8 cellular contexts compared by ENCODE assay signal in the genomic region with DNA sequence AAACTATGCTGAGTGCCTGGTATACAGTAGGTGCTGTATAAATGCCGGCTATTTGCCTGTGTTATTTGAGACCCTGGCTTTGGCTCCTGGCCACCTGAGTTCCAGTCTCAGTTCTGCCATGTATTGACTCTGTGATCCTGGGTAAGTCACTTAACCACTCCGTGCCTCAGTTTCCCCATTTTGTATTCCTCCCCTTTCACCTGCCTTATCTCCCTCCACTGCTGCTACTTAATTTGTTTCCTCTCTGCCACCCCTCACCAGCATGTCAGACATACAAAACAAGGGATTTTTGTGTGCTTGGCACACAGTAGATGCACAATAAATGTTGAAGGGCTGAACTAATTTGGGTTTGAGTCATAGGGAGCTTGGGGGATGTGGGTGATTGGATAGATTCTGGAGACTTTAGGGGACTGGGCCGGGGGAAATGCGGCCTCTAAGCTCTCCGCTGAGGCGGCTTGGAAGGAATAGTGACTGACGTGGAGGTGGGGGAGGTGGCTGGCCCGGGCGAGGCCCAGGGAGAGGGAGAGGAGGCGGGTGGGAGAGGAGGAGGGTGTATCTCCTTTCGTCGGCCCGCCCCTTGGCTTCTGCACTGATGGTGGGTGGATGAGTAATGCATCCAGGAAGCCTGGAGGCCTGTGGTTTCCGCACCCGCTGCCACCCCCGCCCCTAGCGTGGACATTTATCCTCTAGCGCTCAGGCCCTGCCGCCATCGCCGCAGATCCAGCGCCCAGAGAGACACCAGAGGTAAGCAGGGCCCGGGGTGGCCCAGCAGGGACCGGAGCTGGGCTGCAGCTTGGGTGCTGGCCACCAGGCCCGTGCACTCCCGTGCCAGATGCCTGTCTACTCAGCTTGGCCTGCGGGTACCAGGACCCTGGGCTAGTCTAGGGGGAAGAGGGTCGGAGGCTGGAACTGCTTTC. TPM values are rescaled to one million over a fixed set of nuclear protein-coding genes. Genes with fewer than 3 reads are reported as not detected.
A peak's percentile ranks its signal among the peaks of the same experiment; 100 is the strongest.
DNase-seq lines count a peak whose midpoint lies in the region; ATAC-seq and TF ChIP-seq lines count a peak whose summit lies in the region.

Gene TIMP1, plus strand, starts transcription at position 706 of the 917 bp plus-strand sequence. CDS start 980 bp downstream, outside the sequence.

- CTCF ChIA-PET in PC-9 (lab: Charles Lee) = no interaction called here

- H3K27ac ChIP-seq in PC-9 (no peak within 1 kb of the TSS), esophagus muscularis mucosa (replicated peaks in 1 of 4) (peak within 1 kb of the TSS; percentile 81 to 88 (median 85))

- BruUV-seq in PC-9 (replicated peaks; lab: Mats Ljungman, UMichigan) = no TSS peak

- H4K20me1 ChIP-seq in PC-9 (ENCODE audit: insufficient read depth) = no peaks in the 10 kb centered on the region

- TF ChIP-seq POLR2A in esophagus muscularis mucosa (IDR thresholded peaks at IDR 0.05; ENCODE audit: low read depth) = no peak

- H3K9me2 ChIP-seq in PC-9 (ENCODE audit: insufficient read depth) = no peaks in the 10 kb centered on the region

- no peaks in the 10 kb centered on the region for H3K79me2 ChIP-seq in PC-9 (ENCODE audit: low read depth)

- H2AFZ ChIP-seq in PC-9 = 0 out of 2 replicates have a peak within 1 kb of the TSS, but pooled peaks have one; percentile 64

- peak within 1 kb of the TSS; percentile 57 for H3K4me2 ChIP-seq in PC-9

- intact Hi-C loops in PC-9 (cut with micrococcal nuclease; ENCODE audit: unreplicated experiment) = no loop called here
- intact Hi-C loops in esophagus muscularis mucosa (cut with DNase I) = no loop called here

- ATAC-seq in GM18909 (IDR thresholded peaks at IDR 0.05; ENCODE audit: poor library complexity, unreplicated experiment) = peak; percentile 85
- peak; percentile 90 for ATAC-seq in HG03139 (IDR thresholded peaks at IDR 0.05; ENCODE audit: unreplicated experiment)

- H3K4me3 ChIP-seq in PC-9 (peak within 1 kb of the TSS; percentile 49; the same call in 1 of the 2 replicates), esophagus muscularis mucosa (peak within 1 kb of the TSS; percentile 55 to 66 (median 56))

- POLR2A ChIA-PET in PC-9 (lab: Charles Lee; ENCODE audit: unreplicated experiment) = interaction anchor here (0.5 to 0.6 kb wide), 2 partner anchors 333 to 669 kb away, joined by 3 to 4 read pairs; no protein-coding TSS in a partner anchor

- TF ChIP-seq CTCF in PC-9 (conservative IDR thresholded peaks at IDR 0.05) (no peak), esophagus muscularis mucosa (IDR thresholded peaks at IDR 0.05) (no peak)

- DNase-seq in A172 (ENCODE audit: low spot score) (peak; percentile 92), PC-9 (peak; percentile 70 to 78), esophagus muscularis mucosa (ENCODE audit: extremely low spot score) (peak; percentile 96), myocyte (ENCODE audit: low read depth) (peak; percentile 93)
- DNase-seq in activated T-cell treated with anti-CD3 and anti-CD28 coated beads, Interleukin-2, amount 50 U/mL, for 48 hours = peak; percentile 86 to 88
- peak; percentile 80 to 81 for DNase-seq in stimulated activated CD8-positive, alpha-beta memory T cell treated with anti-CD3 and anti-CD28 coated beads, Interleukin-7, amount 100 ng/mL, for 4 hours (ENCODE audit: low read depth in 2 of 2)

- H3K36me3 ChIP-seq in PC-9 (ENCODE audit: low read depth) (no peaks in the 10 kb centered on the region), esophagus muscularis mucosa (peaks cover 0 to 16% (median 7%) of the 10 kb centered on the region in 4 donors)

- no peaks in the 10 kb centered on the region for H3K27me3 ChIP-seq in PC-9 (ENCODE audit: insufficient read depth, low read depth)
- no peaks in the 10 kb centered on the region for H3K27me3 ChIP-seq in esophagus muscularis mucosa

- no peak for TF ChIP-seq EP300 in esophagus muscularis mucosa (IDR thresholded peaks at IDR 0.05)

- WGBS in esophagus muscularis mucosa = 41% methylated on average over 20 of the region's 28 CpGs

- no peaks in the 10 kb centered on the region for H3K4me1 ChIP-seq in PC-9 (replicated peaks; ENCODE audit: insufficient read depth)
- H3K4me1 ChIP-seq in esophagus muscularis mucosa = peaks cover 0 to 23% (median 18%) of the 10 kb centered on the region in 4 donors

- no peaks in the 10 kb centered on the region for H3K9me3 ChIP-seq in PC-9 (ENCODE audit: insufficient read depth, low read depth)
- H3K9me3 ChIP-seq in esophagus muscularis mucosa = no peaks in the 10 kb centered on the region

- H3F3A ChIP-seq in PC-9 (ENCODE audit: insufficient read depth, low read depth) = no peaks in the 10 kb centered on the region

RNA-seq across cellular contexts. Expression of gene TIMP1, which starts in this region (rescaled TPM):
- total RNA-seq in A172 (2014; rRNA removed; shearing (Covaris generic)) = 84.0 and 89.0 TPM in 2 replicates
- total RNA-seq in PC-9 (2021) (48.6 and 59.5 TPM in 2 replicates), esophagus muscularis mucosa (100 to 1,000 TPM in 3 of 4 donors, 10 to 100 TPM in 1; 82.6 to 251 (median 178) TPM), myocyte (184 and 222 TPM in 2 replicates)
- polyA plus RNA-seq in myocyte (2012) = 2,270 TPM
